1 cellular context compared by ENCODE assay signal in the genomic region with DNA sequence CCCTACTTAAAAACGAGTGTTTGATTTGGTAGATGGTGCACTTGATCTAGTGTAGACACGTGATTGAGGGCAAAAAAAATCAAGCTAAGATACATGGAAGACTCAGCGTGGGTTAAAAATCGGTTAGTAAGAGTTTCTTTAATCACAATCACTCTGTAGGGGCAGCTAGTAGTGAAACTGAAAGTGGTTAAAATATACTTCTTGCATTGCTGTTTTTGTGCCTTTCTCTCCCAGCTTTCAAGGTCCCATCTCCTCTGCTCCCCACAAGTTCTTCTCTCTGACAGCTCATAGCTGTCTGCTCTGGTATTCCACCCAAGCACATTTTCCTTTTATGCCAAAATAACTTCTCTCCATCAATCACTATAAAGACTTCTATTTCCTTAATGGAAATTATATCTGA.
TF ChIP-seq lines count a peak whose summit lies in the region.

No MANE protein-coding gene starts in this region.

TF ChIP-seq in SK-N-SH, 30 proteins besides CTCF, POLR2A, EP300 and RAD21:
- TF ChIP-seq, protein P1, sequence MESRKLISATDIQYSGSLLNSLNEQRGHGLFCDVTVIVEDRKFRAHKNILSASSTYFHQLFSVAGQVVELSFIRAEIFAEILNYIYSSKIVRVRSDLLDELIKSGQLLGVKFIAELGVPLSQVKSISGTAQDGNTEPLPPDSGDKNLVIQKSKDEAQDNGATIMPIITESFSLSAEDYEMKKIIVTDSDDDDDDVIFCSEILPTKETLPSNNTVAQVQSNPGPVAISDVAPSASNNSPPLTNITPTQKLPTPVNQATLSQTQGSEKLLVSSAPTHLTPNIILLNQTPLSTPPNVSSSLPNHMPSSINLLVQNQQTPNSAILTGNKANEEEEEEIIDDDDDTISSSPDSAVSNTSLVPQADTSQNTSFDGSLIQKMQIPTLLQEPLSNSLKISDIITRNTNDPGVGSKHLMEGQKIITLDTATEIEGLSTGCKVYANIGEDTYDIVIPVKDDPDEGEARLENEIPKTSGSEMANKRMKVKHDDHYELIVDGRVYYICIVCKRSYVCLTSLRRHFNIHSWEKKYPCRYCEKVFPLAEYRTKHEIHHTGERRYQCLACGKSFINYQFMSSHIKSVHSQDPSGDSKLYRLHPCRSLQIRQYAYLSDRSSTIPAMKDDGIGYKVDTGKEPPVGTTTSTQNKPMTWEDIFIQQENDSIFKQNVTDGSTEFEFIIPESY (IDR thresholded peaks at IDR 0.05; ENCODE audit: borderline replicate concordance, low read depth): no peak
- TF ChIP-seq NRF1 (IDR thresholded peaks at IDR 0.05; ENCODE audit: low read depth, low read length) (no peak), MXI1 (IDR thresholded peaks at IDR 0.05; ENCODE audit: low read depth, low read length) (no peak), ELF1 (IDR thresholded peaks at IDR 0.05) (no peak), FOXJ3 (CRISPR knock-in tag; IDR thresholded peaks at IDR 0.05) (no peak)
